In the genomic region with DNA sequence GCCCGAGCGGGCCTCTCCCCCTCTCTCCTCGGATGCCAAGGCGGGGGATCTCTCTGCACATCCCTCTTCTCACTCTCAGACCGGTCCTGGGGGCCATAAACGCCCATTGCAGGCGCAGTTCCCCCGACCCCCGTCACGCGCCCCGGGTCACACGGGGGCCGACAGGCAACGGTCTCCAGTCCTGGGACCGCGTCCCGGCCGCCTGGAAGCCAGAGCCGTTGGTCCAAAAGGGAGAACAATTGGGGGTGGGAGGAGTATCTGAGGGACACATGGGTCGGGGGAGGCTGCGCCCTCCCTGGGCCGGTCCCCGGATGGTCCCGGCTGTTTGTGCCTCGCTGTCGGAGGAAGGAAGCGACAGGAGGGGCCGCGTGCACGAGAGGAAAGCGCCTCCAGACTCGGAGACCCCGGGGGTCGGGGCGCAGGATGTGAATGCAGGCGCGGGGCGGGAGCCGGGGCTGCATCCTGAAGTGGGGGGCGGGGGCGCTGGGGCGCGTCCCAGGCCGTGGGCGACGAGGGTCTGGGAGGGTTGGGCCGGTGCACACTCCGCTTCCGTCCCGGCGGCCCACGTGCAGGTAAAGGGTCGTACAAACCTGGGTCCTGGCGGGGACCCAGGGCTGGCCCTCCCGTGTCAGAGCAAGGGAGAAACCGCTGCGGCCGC, we compare ENCODE assay signal across 8 cellular contexts. TPM values are rescaled to one million over a fixed set of nuclear protein-coding genes. Genes with fewer than 3 reads are reported as not detected.
DNase-seq lines count a peak whose midpoint lies in the region; ATAC-seq and TF ChIP-seq lines count a peak whose summit lies in the region.

No MANE protein-coding gene starts in this region.

- peak overlapping the region; percentile 51 for H3K4me2 ChIP-seq in KMS-11

- H3K9me3 Mint-ChIP-seq in CD4-positive, CD25-positive, alpha-beta regulatory T cell, result peaks cover 0 to 4% (median 0%) of the 10 kb centered on the region in 7 donors
- no peaks in the 10 kb centered on the region for H3K9me3 Mint-ChIP-seq in dendritic cell treated with granulocyte-macrophage colony-stimulating factor and Interleukin-4, amounts not matched to agents 40 ng/mL and 50 ng/mL, for 4 days
- H3K9me3 Mint-ChIP-seq in natural killer cell treated with Interleukin-12 subunit alpha and Interleukin-12 subunit beta and Interleukin-15 and Interleukin-18, amount 100 ng/mL, for 72 hours, result no peaks in the 10 kb centered on the region

- no peaks in the 10 kb centered on the region for H3K36me3 ChIP-seq in CD4-positive, CD25-positive, alpha-beta regulatory T cell (ENCODE audit: control insufficient read depth, insufficient read depth, low read length)
- H3K36me3 ChIP-seq in KMS-11 (ENCODE audit: insufficient read depth), result no peaks in the 10 kb centered on the region

- TF ChIP-seq CTCF in KMS-11 (conservative IDR thresholded peaks at IDR 0.05; ENCODE audit: low read depth, low read length), result no peak

- H3K27ac ChIP-seq in CD4-positive, CD25-positive, alpha-beta regulatory T cell (ENCODE audit: insufficient read depth, low read length, poor library complexity, severe bottlenecking), result no peak overlapping the region
- no peak overlapping the region for H3K27ac ChIP-seq in KMS-11

- H3K4me3 ChIP-seq in CD4-positive, CD25-positive, alpha-beta regulatory T cell (ENCODE audit: low read depth, low read length), result no peak overlapping the region
- H3K4me3 ChIP-seq in KMS-11 (IDR thresholded peaks at IDR 0.05; ENCODE audit: insufficient read depth, low read depth, low read length), result no peak overlapping the region

- H3K36me3 Mint-ChIP-seq in CD4-positive, CD25-positive, alpha-beta regulatory T cell, result no peaks in the 10 kb centered on the region
- peaks cover 7% of the 10 kb centered on the region for H3K36me3 Mint-ChIP-seq in dendritic cell treated with granulocyte-macrophage colony-stimulating factor and Interleukin-4, amounts not matched to agents 40 ng/mL and 50 ng/mL, for 4 days (ENCODE audit: low read depth)
- H3K36me3 Mint-ChIP-seq in natural killer cell treated with Interleukin-12 subunit alpha and Interleukin-12 subunit beta and Interleukin-15 and Interleukin-18, amount 100 ng/mL, for 72 hours, result no peaks in the 10 kb centered on the region

- H3K27me3 ChIP-seq in CD4-positive, CD25-positive, alpha-beta regulatory T cell (ENCODE audit: control insufficient read depth, insufficient read depth, low read length), result peaks cover 3% of the 10 kb centered on the region
- no peaks in the 10 kb centered on the region for H3K27me3 ChIP-seq in KMS-11 (ENCODE audit: insufficient read depth, low read depth)

- peak in 1 of 3 donors; percentile 28 for DNase-seq in CD4-positive, CD25-positive, alpha-beta regulatory T cell
- no peak for DNase-seq in natural killer cell treated with Interleukin-12 subunit alpha and Interleukin-12 subunit beta and Interleukin-15 and Interleukin-18, amount 100 ng/mL, for 72 hours (ENCODE audit: low spot score)
- no peak for DNase-seq in GM03348 (ENCODE audit: low spot score)
- DNase-seq in occipital lobe (lab: John Stamatoyannopoulos, UW), result no peak

- peak in 1 of 2 donors; percentile 10 for ATAC-seq in CD4-positive, CD25-positive, alpha-beta regulatory T cell (ENCODE audit: low read depth in 2 of 2)
- no peak for ATAC-seq in natural killer cell treated with Interleukin-12 subunit alpha and Interleukin-12 subunit beta and Interleukin-15 and Interleukin-18, amount 100 ng/mL, for 72 hours
- ATAC-seq in HG03025 (IDR thresholded peaks at IDR 0.05; ENCODE audit: low FRiP score, unreplicated experiment) (no peak), HG02588 (IDR thresholded peaks at IDR 0.05; ENCODE audit: unreplicated experiment) (no peak)

- intact Hi-C loops in dendritic cell treated with granulocyte-macrophage colony-stimulating factor and Interleukin-4, amounts not matched to agents 40 ng/mL and 50 ng/mL, for 4 days (cut with micrococcal nuclease), result no loop called here

- no peaks in the 10 kb centered on the region for H3K9me3 ChIP-seq in CD4-positive, CD25-positive, alpha-beta regulatory T cell (ENCODE audit: control insufficient read depth in 2 of 2, low read length in 2 of 2)

- H3K79me2 ChIP-seq in KMS-11 (ENCODE audit: insufficient read depth, low read depth), result no peaks in the 10 kb centered on the region

- no peak overlapping the region for H3K27ac Mint-ChIP-seq in CD4-positive, CD25-positive, alpha-beta regulatory T cell
- no peak overlapping the region for H3K27ac Mint-ChIP-seq in dendritic cell treated with granulocyte-macrophage colony-stimulating factor and Interleukin-4, amounts not matched to agents 40 ng/mL and 50 ng/mL, for 4 days
- no peak overlapping the region for H3K27ac Mint-ChIP-seq in natural killer cell treated with Interleukin-12 subunit alpha and Interleukin-12 subunit beta and Interleukin-15 and Interleukin-18, amount 100 ng/mL, for 72 hours

- H3K9ac ChIP-seq in KMS-11, result peak overlapping the region; percentile 55; the same call in 1 of the 2 replicates

- peaks cover 0 to 19% (median 8%) of the 10 kb centered on the region in 4 donors for H3K4me1 Mint-ChIP-seq in CD4-positive, CD25-positive, alpha-beta regulatory T cell
- H3K4me1 Mint-ChIP-seq in dendritic cell treated with granulocyte-macrophage colony-stimulating factor and Interleukin-4, amounts not matched to agents 40 ng/mL and 50 ng/mL, for 4 days (ENCODE audit: low read depth), result peaks cover 30% of the 10 kb centered on the region
- H3K4me1 Mint-ChIP-seq in natural killer cell treated with Interleukin-12 subunit alpha and Interleukin-12 subunit beta and Interleukin-15 and Interleukin-18, amount 100 ng/mL, for 72 hours (ENCODE audit: low read depth in 2 of 2), result peaks cover 7% of the 10 kb centered on the region in 2 donors

- H2AFZ ChIP-seq in KMS-11 (ENCODE audit: low read depth), result peak overlapping the region; percentile 75

- H3K27me3 Mint-ChIP-seq in CD4-positive, CD25-positive, alpha-beta regulatory T cell, result peaks cover 63% of the 10 kb centered on the region
- H3K27me3 Mint-ChIP-seq in dendritic cell treated with granulocyte-macrophage colony-stimulating factor and Interleukin-4, amounts not matched to agents 40 ng/mL and 50 ng/mL, for 4 days, result peaks cover 82% of the 10 kb centered on the region
- peaks cover 27 to 32% of the 10 kb centered on the region in 2 donors for H3K27me3 Mint-ChIP-seq in natural killer cell treated with Interleukin-12 subunit alpha and Interleukin-12 subunit beta and Interleukin-15 and Interleukin-18, amount 100 ng/mL, for 72 hours

- no peaks in the 10 kb centered on the region for H4K20me1 ChIP-seq in KMS-11 (ENCODE audit: insufficient read depth)

- H3K4me3 Mint-ChIP-seq in CD4-positive, CD25-positive, alpha-beta regulatory T cell, result peak overlapping the region; percentile 38 to 84 (median 74)
- peak overlapping the region; percentile 84 for H3K4me3 Mint-ChIP-seq in dendritic cell treated with granulocyte-macrophage colony-stimulating factor and Interleukin-4, amounts not matched to agents 40 ng/mL and 50 ng/mL, for 4 days
- H3K4me3 Mint-ChIP-seq in natural killer cell treated with Interleukin-12 subunit alpha and Interleukin-12 subunit beta and Interleukin-15 and Interleukin-18, amount 100 ng/mL, for 72 hours, result peak overlapping the region; percentile 71

- H3K4me1 ChIP-seq in CD4-positive, CD25-positive, alpha-beta regulatory T cell (ENCODE audit: control insufficient read depth, insufficient read depth, low read length, poor library complexity, severe bottlenecking), result peaks cover 24% of the 10 kb centered on the region
- H3K4me1 ChIP-seq in KMS-11 (ENCODE audit: low read depth, poor library complexity, severe bottlenecking), result no peaks in the 10 kb centered on the region

RNA-seq across cellular contexts. Expression of a gene that starts 0.9 kb away (rescaled TPM):
- 0.52 TPM for total RNA-seq in CD4-positive, CD25-positive, alpha-beta regulatory T cell
- under 1 TPM in 1 of 4 donors, not detected in 3; 0.51 TPM for polyA plus RNA-seq in CD4-positive, CD25-positive, alpha-beta regulatory T cell
- 1 to 10 TPM in 1 of 2 donors, under 1 TPM in 1; 0.36 to 1.9 TPM for total RNA-seq in natural killer cell treated with Interleukin-12 subunit alpha and Interleukin-12 subunit beta and Interleukin-15 and Interleukin-18, amount 100 ng/mL, for 72 hours
- not detected for total RNA-seq in occipital lobe

RNA-seq across cellular contexts. Expression of a gene that starts 28.8 kb away (rescaled TPM):
- 51.1 TPM for total RNA-seq in CD4-positive, CD25-positive, alpha-beta regulatory T cell
- 10 to 100 TPM; 56.6 to 97.1 (median 88.5) TPM for polyA plus RNA-seq in CD4-positive, CD25-positive, alpha-beta regulatory T cell
- total RNA-seq in natural killer cell treated with Interleukin-12 subunit alpha and Interleukin-12 subunit beta and Interleukin-15 and Interleukin-18, amount 100 ng/mL, for 72 hours, result 10 to 100 TPM; 94.3 to 94.7 TPM
- 36.3 TPM for total RNA-seq in occipital lobe

RNA-seq across cellular contexts. Expression of a gene that starts 33.6 kb away (rescaled TPM):
- total RNA-seq in CD4-positive, CD25-positive, alpha-beta regulatory T cell, result 39.2 TPM
- polyA plus RNA-seq in CD4-positive, CD25-positive, alpha-beta regulatory T cell, result 10 to 100 TPM; 44.7 to 53.8 (median 49.5) TPM
- 10 to 100 TPM; 78.5 to 87.1 TPM for total RNA-seq in natural killer cell treated with Interleukin-12 subunit alpha and Interleukin-12 subunit beta and Interleukin-15 and Interleukin-18, amount 100 ng/mL, for 72 hours
- 22.6 TPM for total RNA-seq in occipital lobe
